In the genomic region with DNA sequence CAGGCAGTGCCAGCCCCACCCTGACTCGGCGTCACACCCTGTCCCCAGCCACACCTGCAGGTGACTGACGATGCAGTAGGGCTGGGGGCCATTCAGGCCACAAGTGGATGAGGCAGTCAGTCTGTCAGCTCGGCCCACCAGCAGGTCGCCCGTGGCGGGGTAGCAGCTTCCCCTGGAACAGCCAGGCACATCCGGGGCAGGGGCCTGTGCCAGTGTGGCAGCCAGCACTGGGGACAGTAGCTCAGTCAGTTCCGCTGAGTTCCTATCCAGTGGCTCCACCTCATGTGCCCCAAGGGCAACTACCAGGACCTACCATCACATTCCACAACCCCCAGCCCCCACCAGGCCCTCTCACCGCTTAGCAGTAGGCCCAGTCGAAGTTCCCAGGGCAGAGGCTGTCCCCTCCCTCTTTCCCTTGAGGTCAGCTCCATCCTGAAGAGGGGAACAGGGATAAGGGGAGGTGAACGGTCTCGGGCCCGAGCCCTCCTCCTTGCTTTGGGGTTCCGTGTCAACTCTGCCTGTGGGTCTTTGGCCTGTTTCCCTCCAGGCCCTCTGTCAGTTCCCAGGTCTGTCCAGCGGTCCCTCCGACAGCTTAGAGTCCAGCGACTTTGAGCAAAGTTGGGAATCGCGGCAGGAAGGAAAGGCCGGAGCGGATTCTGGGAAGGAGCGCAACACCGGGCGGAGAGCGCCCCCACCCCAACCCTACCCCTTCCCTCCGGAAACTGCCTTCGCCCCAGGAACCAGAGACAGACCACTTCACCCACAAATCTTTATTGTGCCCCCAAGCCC, we compare ENCODE assay signal across 8 cellular contexts. TPM values are rescaled to one million over a fixed set of nuclear protein-coding genes. Genes with fewer than 3 reads are reported as not detected.
DNase-seq lines count a peak whose midpoint lies in the region; ATAC-seq lines count a peak whose summit lies in the region.

A gene (minus strand): TSS at position 614 of the 789 bp plus-strand sequence. CDS start 183 bp downstream, at position 431.

- CTCF ChIA-PET in activated naive CD4-positive, alpha-beta T cell treated with anti-CD3 and anti-CD28 coated beads for 36 hours (lab: Charles Lee): interaction anchor here (0.6 kb wide), 1 partner anchor 314 kb away, joined by 4 read pairs; no protein-coding TSS in a partner anchor
- CTCF ChIA-PET in activated naive CD4-positive, alpha-beta T cell treated with anti-CD3 and anti-CD28 coated beads, Interleukin-2, amount 10 ng/mL, durations not matched to agents 7 days and 5 days (lab: Charles Lee): no interaction called here
- CTCF ChIA-PET in activated CD4-positive, alpha-beta T cell treated with anti-CD3 and anti-CD28 coated beads, Interleukin-2, amount 10 ng/mL, durations not matched to agents 7 days and 5 days (lab: Charles Lee): interaction anchor here (0.9 to 3.8 kb wide), 5 partner anchors 11 to 111 kb away, joined by 3 to 11 read pairs (median 4); a partner anchor contains a TSS

- DNase-seq in activated naive CD4-positive, alpha-beta T cell treated with anti-CD3 and anti-CD28 coated beads for 36 hours: no peak
- DNase-seq in activated naive CD4-positive, alpha-beta T cell treated with anti-CD3 and anti-CD28 coated beads, Interleukin-2, amount 10 ng/mL, durations not matched to agents 7 days and 5 days: no peak
- DNase-seq in UCSD-AML1 (lab: John Stamatoyannopoulos, UW; ENCODE audit: unreplicated experiment) (peak; percentile 76), foreskin melanocyte (peak; percentile 79), naive B cell (no peak), NCI-H748 treated with DMSO at 0.1 percent for 48 hours (lab: John Stamatoyannopoulos, UW) (no peak)
- DNase-seq in activated CD4-positive, alpha-beta T cell treated with anti-CD3 and anti-CD28 coated beads, Interleukin-2, amount 10 ng/mL, durations not matched to agents 7 days and 5 days: no peak

- H3K9me3 Mint-ChIP-seq in activated naive CD4-positive, alpha-beta T cell treated with anti-CD3 and anti-CD28 coated beads for 36 hours: no peaks in the 10 kb centered on the region
- H3K9me3 Mint-ChIP-seq in activated naive CD4-positive, alpha-beta T cell treated with anti-CD3 and anti-CD28 coated beads, Interleukin-2, amount 10 ng/mL, durations not matched to agents 7 days and 5 days: no peaks in the 10 kb centered on the region
- no peaks in the 10 kb centered on the region for H3K9me3 Mint-ChIP-seq in naive B cell
- no peaks in the 10 kb centered on the region for H3K9me3 Mint-ChIP-seq in activated CD4-positive, alpha-beta T cell treated with anti-CD3 and anti-CD28 coated beads, Interleukin-2, amount 10 ng/mL, durations not matched to agents 7 days and 5 days

- H3K4me3 Mint-ChIP-seq in activated naive CD4-positive, alpha-beta T cell treated with anti-CD3 and anti-CD28 coated beads for 36 hours: peak within 1 kb of the TSS; percentile 21
- H3K4me3 Mint-ChIP-seq in activated naive CD4-positive, alpha-beta T cell treated with anti-CD3 and anti-CD28 coated beads, Interleukin-2, amount 10 ng/mL, durations not matched to agents 7 days and 5 days: no peak within 1 kb of the TSS
- peak within 1 kb of the TSS in 4 of 8 donors; percentile 32 to 73 (median 51) for H3K4me3 Mint-ChIP-seq in naive B cell
- H3K4me3 Mint-ChIP-seq in activated CD4-positive, alpha-beta T cell treated with anti-CD3 and anti-CD28 coated beads, Interleukin-2, amount 10 ng/mL, durations not matched to agents 7 days and 5 days: no peak within 1 kb of the TSS

- POLR2A ChIA-PET in activated CD4-positive, alpha-beta T cell treated with anti-CD3 and anti-CD28 coated beads, Interleukin-2, amount 10 ng/mL, durations not matched to agents 7 days and 5 days (lab: Charles Lee): no interaction called here

- H3K36me3 Mint-ChIP-seq in activated naive CD4-positive, alpha-beta T cell treated with anti-CD3 and anti-CD28 coated beads for 36 hours (ENCODE audit: low read depth): no peaks in the 10 kb centered on the region
- no peaks in the 10 kb centered on the region for H3K36me3 Mint-ChIP-seq in activated naive CD4-positive, alpha-beta T cell treated with anti-CD3 and anti-CD28 coated beads, Interleukin-2, amount 10 ng/mL, durations not matched to agents 7 days and 5 days
- no peaks in the 10 kb centered on the region for H3K36me3 Mint-ChIP-seq in naive B cell
- H3K36me3 Mint-ChIP-seq in activated CD4-positive, alpha-beta T cell treated with anti-CD3 and anti-CD28 coated beads, Interleukin-2, amount 10 ng/mL, durations not matched to agents 7 days and 5 days (ENCODE audit: low read depth): no peaks in the 10 kb centered on the region

- ATAC-seq in naive B cell (ENCODE audit: low read depth in 2 of 2) (peak; percentile 34 to 55), GM21786 (IDR thresholded peaks at IDR 0.05; ENCODE audit: unreplicated experiment) (no peak)

- intact Hi-C loops in activated naive CD4-positive, alpha-beta T cell treated with anti-CD3 and anti-CD28 coated beads for 36 hours (cut with micrococcal nuclease): no loop called here

- H3K27me3 Mint-ChIP-seq in activated naive CD4-positive, alpha-beta T cell treated with anti-CD3 and anti-CD28 coated beads for 36 hours (ENCODE audit: low read depth): peaks cover 20% of the 10 kb centered on the region
- H3K27me3 Mint-ChIP-seq in activated naive CD4-positive, alpha-beta T cell treated with anti-CD3 and anti-CD28 coated beads, Interleukin-2, amount 10 ng/mL, durations not matched to agents 7 days and 5 days: peaks cover 54% of the 10 kb centered on the region
- H3K27me3 Mint-ChIP-seq in naive B cell: peaks cover 23 to 58% (median 48%) of the 10 kb centered on the region in 3 donors
- H3K27me3 Mint-ChIP-seq in activated CD4-positive, alpha-beta T cell treated with anti-CD3 and anti-CD28 coated beads, Interleukin-2, amount 10 ng/mL, durations not matched to agents 7 days and 5 days: peaks cover 16% of the 10 kb centered on the region

- no peaks in the 10 kb centered on the region for H3K4me1 Mint-ChIP-seq in activated naive CD4-positive, alpha-beta T cell treated with anti-CD3 and anti-CD28 coated beads for 36 hours (ENCODE audit: low read depth)
- peaks cover 4% of the 10 kb centered on the region for H3K4me1 Mint-ChIP-seq in activated naive CD4-positive, alpha-beta T cell treated with anti-CD3 and anti-CD28 coated beads, Interleukin-2, amount 10 ng/mL, durations not matched to agents 7 days and 5 days
- H3K4me1 Mint-ChIP-seq in naive B cell: peaks cover 8 to 10% (median 9%) of the 10 kb centered on the region in 3 donors
- H3K4me1 Mint-ChIP-seq in activated CD4-positive, alpha-beta T cell treated with anti-CD3 and anti-CD28 coated beads, Interleukin-2, amount 10 ng/mL, durations not matched to agents 7 days and 5 days: peaks cover 3% of the 10 kb centered on the region

- H3K27ac Mint-ChIP-seq in activated naive CD4-positive, alpha-beta T cell treated with anti-CD3 and anti-CD28 coated beads for 36 hours: no peak within 1 kb of the TSS
- no peak within 1 kb of the TSS for H3K27ac Mint-ChIP-seq in activated naive CD4-positive, alpha-beta T cell treated with anti-CD3 and anti-CD28 coated beads, Interleukin-2, amount 10 ng/mL, durations not matched to agents 7 days and 5 days
- H3K27ac Mint-ChIP-seq in naive B cell: peak within 1 kb of the TSS in 1 of 6 donors; percentile 30
- H3K27ac Mint-ChIP-seq in activated CD4-positive, alpha-beta T cell treated with anti-CD3 and anti-CD28 coated beads, Interleukin-2, amount 10 ng/mL, durations not matched to agents 7 days and 5 days: no peak within 1 kb of the TSS

RNA-seq across cellular contexts. Expression of the gene that starts here (rescaled TPM):
- total RNA-seq in activated naive CD4-positive, alpha-beta T cell treated with anti-CD3 and anti-CD28 coated beads for 36 hours: not detected
- polyA plus RNA-seq in naive B cell (ENCODE audit: low read depth in 6 of 6): not detected
- not detected for total RNA-seq in activated CD4-positive, alpha-beta T cell treated with anti-CD3 and anti-CD28 coated beads, Interleukin-2, amount 10 ng/mL, durations not matched to agents 7 days and 5 days

Comparison
In these comparisons a context has a peak if more than half of its experiments do, and no peak if none do; other contexts are left out.
1. Peak in ATAC-seq in naive B cell; RNA of the gene not detected or under 1 TPM.
2. DNase-seq: peak in UCSD-AML1 (single experiment) and foreskin melanocyte (single experiment); none in activated naive CD4-positive, alpha-beta T cell treated with anti-CD3 and anti-CD28 coated beads for 36 hours (single experiment), activated naive CD4-positive, alpha-beta T cell treated with anti-CD3 and anti-CD28 coated beads, Interleukin-2, amount 10 ng/mL, durations not matched to agents 7 days and 5 days (single experiment), naive B cell (single experiment), NCI-H748 treated with DMSO at 0.1 percent for 48 hours (single experiment) and activated CD4-positive, alpha-beta T cell treated with anti-CD3 and anti-CD28 coated beads, Interleukin-2, amount 10 ng/mL, durations not matched to agents 7 days and 5 days (single experiment).